In genomic region chr10:17689137-17689536, GRCh38 we compare ENCODE assay signal across 28 cellular contexts.
"Had no signal": no experiment of that assay in that cellular context is flagged by ENCODE, and none has a peak within 500 bp of the region (broad histone marks: within the 10 kb centered on the region; RNA-seq: fewer than 3 reads in every experiment).

No MANE protein-coding gene starts in this region.

- H3K4me2 ChIP-seq: neural progenitor cell had no signal

- ATAC-seq: psoas muscle; right cardiac atrium; right lobe of liver; stimulated activated effector memory CD8-positive, alpha-beta T cell treated with anti-CD3 and anti-CD28 coated beads, Interleukin-12 subunit alpha, Interleukin-12 subunit beta, amount 100 ng/mL, for 72 hours; stimulated activated naive B cell treated with anti-CD40 and anti-IgM and Interleukin-4, amounts not matched to agents 10 μg/mL and 1 μg/mL and 100 μg/mL, for 72 hours had no signal

- H3K4me1 ChIP-seq: neural progenitor cell, parathyroid adenoma, right lobe of liver, sigmoid colon, tibial nerve, upper lobe of left lung, vagina had no signal

- H3K4me3 Mint-ChIP-seq: nephron; neural progenitor cell; stimulated activated effector memory CD8-positive, alpha-beta T cell treated with anti-CD3 and anti-CD28 coated beads, Interleukin-12 subunit alpha, Interleukin-12 subunit beta, amount 100 ng/mL, for 72 hours; stimulated activated naive B cell treated with anti-CD40 and anti-IgM and Interleukin-4, amounts not matched to agents 10 μg/mL and 1 μg/mL and 100 μg/mL, for 72 hours; stimulated activated naive CD8-positive, alpha-beta T cell treated with anti-CD3 and anti-CD28 coated beads, Interleukin-15, Interleukin-2, amounts not matched to agents 100 ng/mL and 50 ng/mL, for 24 hours had no signal

- H3K27ac ChIP-seq: neural progenitor cell, ovary, parathyroid adenoma, psoas muscle, right lobe of liver, sigmoid colon, stomach, thoracic aorta, thyroid gland, tibial nerve, upper lobe of left lung, vagina had no signal

- H3K27me3 Mint-ChIP-seq: progenitor cell of endocrine pancreas; stimulated activated naive B cell treated with anti-CD40 and anti-IgM and Interleukin-4, amounts not matched to agents 10 μg/mL and 1 μg/mL and 100 μg/mL, for 72 hours; stimulated activated naive CD8-positive, alpha-beta T cell treated with anti-CD3 and anti-CD28 coated beads, Interleukin-15, Interleukin-2, amounts not matched to agents 100 ng/mL and 50 ng/mL, for 24 hours had no signal

- H3K36me3 ChIP-seq: neural progenitor cell, ovary, thyroid gland had no signal

- H3K9me3 ChIP-seq: ovary, psoas muscle, right lobe of liver, sigmoid colon, stomach, thoracic aorta, thyroid gland, tibial nerve, upper lobe of left lung, vagina had no signal

- FAIRE-seq: small intestine, urothelium cell line had no signal

- H3K9me3 Mint-ChIP-seq: nephron; neural progenitor cell; stimulated activated effector memory CD8-positive, alpha-beta T cell treated with anti-CD3 and anti-CD28 coated beads, Interleukin-12 subunit alpha, Interleukin-12 subunit beta, amount 100 ng/mL, for 72 hours; stimulated activated naive B cell treated with anti-CD40 and anti-IgM and Interleukin-4, amounts not matched to agents 10 μg/mL and 1 μg/mL and 100 μg/mL, for 72 hours; stimulated activated naive CD8-positive, alpha-beta T cell treated with anti-CD3 and anti-CD28 coated beads, Interleukin-15, Interleukin-2, amounts not matched to agents 100 ng/mL and 50 ng/mL, for 24 hours had no signal

- H3K27ac Mint-ChIP-seq: nephron; neural progenitor cell; progenitor cell of endocrine pancreas; stimulated activated effector memory CD8-positive, alpha-beta T cell treated with anti-CD3 and anti-CD28 coated beads, Interleukin-12 subunit alpha, Interleukin-12 subunit beta, amount 100 ng/mL, for 72 hours; stimulated activated naive B cell treated with anti-CD40 and anti-IgM and Interleukin-4, amounts not matched to agents 10 μg/mL and 1 μg/mL and 100 μg/mL, for 72 hours; stimulated activated naive CD8-positive, alpha-beta T cell treated with anti-CD3 and anti-CD28 coated beads, Interleukin-15, Interleukin-2, amounts not matched to agents 100 ng/mL and 50 ng/mL, for 24 hours had no signal

- H3K4me3 ChIP-seq: neural progenitor cell, ovary, psoas muscle, right lobe of liver, sigmoid colon, stomach, thoracic aorta, thyroid gland, tibial nerve, upper lobe of left lung, vagina had no signal

- H3K79me2 ChIP-seq: parathyroid adenoma had no signal

- H2AFZ ChIP-seq: neural progenitor cell, parathyroid adenoma had no signal

- H3K4me1 Mint-ChIP-seq: nephron, neural progenitor cell had no signal

- H3K27me3 ChIP-seq: neural progenitor cell, ovary, right lobe of liver, sigmoid colon, stomach, thyroid gland, tibial nerve, upper lobe of left lung, vagina had no signal

- DNase-seq: occipital lobe; ovary; posterior cingulate gyrus; psoas muscle; right cardiac atrium; right lobe of liver; sigmoid colon; small intestine; stimulated activated CD4-positive, alpha-beta T cell treated with anti-CD3 and anti-CD28 coated beads, Interleukin-15, amount 100 ng/mL, for 24 hours; stimulated activated CD4-positive, alpha-beta T cell treated with anti-CD3 and anti-CD28 coated beads, Interleukin-2, amount 100 ng/mL, for 24 hours; stimulated activated CD4-positive, alpha-beta T cell treated with anti-CD3 and anti-CD28 coated beads, Interleukin-2, amount 100 ng/mL, for 48 hours; stimulated activated CD4-positive, alpha-beta T cell treated with anti-CD3 and anti-CD28 coated beads, Interleukin-4, amount 100 ng/mL, for 24 hours; stimulated activated naive B cell treated with anti-CD40 and anti-IgM and Interleukin-4, amounts not matched to agents 10 μg/mL and 1 μg/mL and 100 μg/mL, for 72 hours; stimulated activated naive CD4-positive, alpha-beta T cell treated with Interleukin-2 at 50 U/mL for 16 hours; stomach; thyroid gland; trophoblast cell; upper lobe of left lung had no signal

- H3K9ac ChIP-seq: neural progenitor cell, parathyroid adenoma had no signal
